In genomic region chr10:102302611-102303010, GRCh38 we compare ENCODE assay signal across 15 cellular contexts.
"Had no signal": no experiment of that assay in that cellular context is flagged by ENCODE, and none has a peak within 500 bp of the region (broad histone marks: within the 10 kb centered on the region; RNA-seq: fewer than 3 reads in every experiment).

No MANE protein-coding gene starts in this region.

- ATAC-seq: activated T-helper 17 cell treated with anti-CD3 and anti-CD28 coated beads, Interleukin-2, amount 50 U/mL, for 72 hours; left cardiac atrium; psoas muscle; sciatic nerve had no signal

- H3K4me3 ChIP-seq: coronary artery, psoas muscle, testis had no signal

- DNase-seq: activated CD4-positive, alpha-beta T cell treated with anti-CD3 and anti-CD28 coated beads, Interleukin-2, amount 50 U/mL, for 1 hour; activated naive CD4-positive, alpha-beta T cell treated with anti-CD3 and anti-CD28 coated beads for 36 hours; activated T-cell treated with anti-CD3 and anti-CD28 coated beads for 4 hours; caudate nucleus; effector CD8-positive, alpha-beta T cell; immature natural killer cell; left cardiac atrium; occipital lobe; psoas muscle; stimulated activated CD4-positive, alpha-beta T cell treated with anti-CD3 and anti-CD28 coated beads, Interleukin-4, amount 100 ng/mL, for 1 hour; stimulated activated CD8-positive, alpha-beta memory T cell treated with anti-CD3 and anti-CD28 coated beads, Interleukin-4, amount 100 ng/mL, for 48 hours; testis had no signal
